ENCODE assay signal across 22 cellular contexts in genomic region chr9:28444637-28445036, GRCh38.
DNase-seq lines count a peak whose midpoint lies in the region; ATAC-seq and TF ChIP-seq lines count a peak whose summit lies in the region.
"Had no signal": no experiment of that assay in that cellular context is flagged by ENCODE, and none has a peak within 500 bp of the region (broad histone marks: within the 10 kb centered on the region; RNA-seq: fewer than 3 reads in every experiment).

No MANE protein-coding gene starts in this region.

- no peak for DNase-seq in MCF 10A (ENCODE audit: unreplicated experiment)
- no peak for DNase-seq in breast epithelium (ENCODE audit: low spot score in 2 of 2)
- peak; percentile 58 for DNase-seq in spleen
- DNase-seq in substantia nigra (lab: John Stamatoyannopoulos, UW) = no peak
- DNase-seq: 8988T; ACHN; BE2C; C1 segment of cervical spinal cord; CD4-positive, alpha-beta memory T cell; CD4-positive, CD25-positive, alpha-beta regulatory T cell; CD8-positive, alpha-beta memory T cell; COR-L47; DMS 273 treated with DMSO at 0.1 percent for 48 hours; DMS153; DMS79; DND-41; EL; GDM1 had no signal

- H3K9me3 Mint-ChIP-seq in MCF 10A (ENCODE audit: unreplicated experiment) = no peaks in the 10 kb centered on the region

- POLR2A ChIA-PET in MCF 10A (lab: Yijun Ruan, JAX) = no interaction called here

- H3K4me1 ChIP-seq in breast epithelium = no peaks in the 10 kb centered on the region
- H3K4me1 ChIP-seq in spleen = no peaks in the 10 kb centered on the region
- H3K4me1 ChIP-seq: BE2C, BLaER1 had no signal

- no peak for ATAC-seq in GM19035 (IDR thresholded peaks at IDR 0.05; ENCODE audit: unreplicated experiment)
- ATAC-seq: GM12878 had no signal

- WGBS in spleen, 5 donors = 73 to 100% (median 92%) methylated on average over 1 of the region's 1 CpG

- peaks cover 13 to 14% of the 10 kb centered on the region in 2 donors for H3K9me3 ChIP-seq in breast epithelium
- H3K9me3 ChIP-seq in spleen = peaks cover 0 to 29% (median 20%) of the 10 kb centered on the region in 8 donors
- H3K9me3 ChIP-seq: BE2C had no signal

- no peak overlapping the region for H3K27ac ChIP-seq in breast epithelium
- no peak overlapping the region for H3K27ac ChIP-seq in spleen
- no peak overlapping the region for H3K27ac ChIP-seq in substantia nigra (ENCODE audit: low read depth, low read length, poor library complexity, severe bottlenecking)
- H3K27ac ChIP-seq: BLaER1 had no signal

- TF ChIP-seq POLR2A in breast epithelium (IDR thresholded peaks at IDR 0.05) (no peak), spleen (IDR thresholded peaks at IDR 0.05) (no peak)

- no peaks in the 10 kb centered on the region for H3K27me3 Mint-ChIP-seq in MCF 10A (ENCODE audit: insufficient read depth, unreplicated experiment)
- H3K27me3 Mint-ChIP-seq: CD4-positive, alpha-beta memory T cell; CD8-positive, alpha-beta memory T cell had no signal

- peak overlapping the region; percentile 12 for H3K27ac Mint-ChIP-seq in MCF 10A (ENCODE audit: low read depth, unreplicated experiment)
- H3K27ac Mint-ChIP-seq: CD14-positive monocyte; CD4-positive, alpha-beta memory T cell; CD4-positive, CD25-positive, alpha-beta regulatory T cell had no signal

- intact Hi-C loops in MCF 10A (cut with micrococcal nuclease) = no loop called here
- intact Hi-C loops in breast epithelium (cut with DNase I; ENCODE audit: low total_unique reads) = no loop called here
- intact Hi-C loops in spleen (cut with DNase I; ENCODE audit: low total_unique reads) = no loop called here

- no peak overlapping the region for H3K4me3 ChIP-seq in breast epithelium
- H3K4me3 ChIP-seq in spleen = no peak overlapping the region
- H3K4me3 ChIP-seq: BLaER1, GM12878 had no signal

- H3K36me3 Mint-ChIP-seq in MCF 10A (ENCODE audit: insufficient read depth, unreplicated experiment) = no peaks in the 10 kb centered on the region
- H3K36me3 Mint-ChIP-seq: CD14-positive monocyte; CD4-positive, alpha-beta memory T cell; CD4-positive, CD25-positive, alpha-beta regulatory T cell; CD8-positive, alpha-beta memory T cell had no signal

- no peak for TF ChIP-seq CTCF in MCF 10A (IDR thresholded peaks at IDR 0.05; ENCODE audit: unreplicated experiment)
- no peak for TF ChIP-seq CTCF in breast epithelium (IDR thresholded peaks at IDR 0.05)
- TF ChIP-seq CTCF in spleen (IDR thresholded peaks at IDR 0.05 in 8 of 11, conservative IDR thresholded peaks at IDR 0.05 in 3 of 11) = no peak

- H3K27me3 ChIP-seq in breast epithelium (no peaks in the 10 kb centered on the region), spleen (replicated peaks in 1 of 7) (no peaks in the 10 kb centered on the region)
- H3K27me3 ChIP-seq: BE2C, BLaER1 had no signal

- H3K36me3 ChIP-seq in breast epithelium (no peaks in the 10 kb centered on the region), spleen (no peaks in the 10 kb centered on the region)
- H3K36me3 ChIP-seq: BE2C, BLaER1 had no signal

- CTCF ChIA-PET in MCF 10A (lab: Yijun Ruan, JAX) = no interaction called here

- BruUV-seq in MCF 10A (replicated peaks; lab: Mats Ljungman, UMichigan) = no TSS peak

- no peak overlapping the region for H3K4me3 Mint-ChIP-seq in MCF 10A (ENCODE audit: unreplicated experiment)
- H3K4me3 Mint-ChIP-seq: CD14-positive monocyte; CD4-positive, alpha-beta memory T cell; CD4-positive, CD25-positive, alpha-beta regulatory T cell; CD8-positive, alpha-beta memory T cell had no signal

- peaks cover 2% of the 10 kb centered on the region for H3K4me1 Mint-ChIP-seq in MCF 10A (ENCODE audit: insufficient read depth, unreplicated experiment)
- H3K4me1 Mint-ChIP-seq: CD14-positive monocyte; CD4-positive, alpha-beta memory T cell; CD4-positive, CD25-positive, alpha-beta regulatory T cell; CD8-positive, alpha-beta memory T cell had no signal
